8 cellular contexts compared by ENCODE assay signal in genomic region chr1:150971583-150972416, GRCh38. TPM values are rescaled to one million over a fixed set of nuclear protein-coding genes. Genes with fewer than 3 reads are reported as not detected.
DNase-seq lines count a peak whose midpoint lies in the region; ATAC-seq and TF ChIP-seq lines count a peak whose summit lies in the region.

No MANE protein-coding gene starts in this region.

- peaks cover 3% of the 10 kb centered on the region; the same call in 1 of the 2 replicates for H4K20me1 ChIP-seq in DOHH2 (ENCODE audit: control insufficient read depth, insufficient read depth, low read depth, low read length)
- 0 out of 2 replicates have a peak, but pooled peaks cover 8% of the 10 kb centered on the region for H4K20me1 ChIP-seq in PC-9 (ENCODE audit: insufficient read depth)

- H3K4me3 ChIP-seq in DOHH2 (ENCODE audit: low read length) (peak overlapping the region; percentile 90), PC-9 (0 out of 2 replicates have a peak overlapping the region, but pooled peaks have one; percentile 21), epithelial cell of proximal tubule (ENCODE audit: low read depth, low read length) (peak overlapping the region; percentile 83), neutrophil (ENCODE audit: low read depth in 1 of 2, low read length in 1 of 2) (peak overlapping the region; percentile 18 to 90)

- H3K9me3 ChIP-seq in DOHH2 (ENCODE audit: control insufficient read depth, insufficient read depth, low read length), result no peaks in the 10 kb centered on the region
- no peaks in the 10 kb centered on the region for H3K9me3 ChIP-seq in PC-9 (ENCODE audit: insufficient read depth, low read depth)
- H3K9me3 ChIP-seq in neutrophil, result no peaks in the 10 kb centered on the region

- H3K4me2 ChIP-seq in DOHH2 (ENCODE audit: low read length) (peak overlapping the region; percentile 84), PC-9 (peak overlapping the region; percentile 99; the same call in 1 of the 2 replicates)

- no peaks in the 10 kb centered on the region for H3K27me3 ChIP-seq in DOHH2 (ENCODE audit: control insufficient read depth, low read length)
- H3K27me3 ChIP-seq in PC-9 (ENCODE audit: insufficient read depth, low read depth), result no peaks in the 10 kb centered on the region
- no peaks in the 10 kb centered on the region for H3K27me3 ChIP-seq in neutrophil

- peak; percentile 26 for TF ChIP-seq CTCF in DOHH2 (IDR thresholded peaks at IDR 0.05; ENCODE audit: low read depth, low read length, poor library complexity, severe bottlenecking)
- TF ChIP-seq CTCF in PC-9 (conservative IDR thresholded peaks at IDR 0.05), result no peak
- TF ChIP-seq CTCF in epithelial cell of proximal tubule (conservative IDR thresholded peaks at IDR 0.05; ENCODE audit: low read depth, low read length), result peak; percentile 29
- no peak for TF ChIP-seq CTCF in neutrophil (IDR thresholded peaks at IDR 0.05)

- no TSS peak for BruUV-seq in PC-9 (replicated peaks; lab: Mats Ljungman, UMichigan)

- POLR2A ChIA-PET in PC-9 (lab: Charles Lee; ENCODE audit: unreplicated experiment), result interaction anchor here (0.6 kb wide), 1 partner anchor 9 kb away, joined by 5 read pairs; no protein-coding TSS in a partner anchor

- intact Hi-C loops in PC-9 (cut with micrococcal nuclease; ENCODE audit: unreplicated experiment), result loop anchor here (1.0 to 10.0 kb wide), 3 partner anchors 11 to 717 kb away; partner anchors contain the start of genes ANXA9, CA14 and ENSA

- no peak for DNase-seq in PC-9
- DNase-seq in epithelial cell of proximal tubule (ENCODE audit: low read depth), result no peak
- no peak for DNase-seq in NCI-H510A treated with DMSO at 0.1 percent for 48 hours (lab: John Stamatoyannopoulos, UW)
- no peak for DNase-seq in NCI-H1048 (lab: John Stamatoyannopoulos, UW)
- DNase-seq in LoVo (ENCODE audit: low spot score), result no peak

- CTCF ChIA-PET in PC-9 (lab: Charles Lee), result no interaction called here

- no peaks in the 10 kb centered on the region for H3K9me2 ChIP-seq in DOHH2 (replicated peaks; ENCODE audit: control insufficient read depth, low read length)
- no peaks in the 10 kb centered on the region for H3K9me2 ChIP-seq in PC-9 (ENCODE audit: insufficient read depth)

- no peak for ATAC-seq in GM18517 (IDR thresholded peaks at IDR 0.05; ENCODE audit: unreplicated experiment)

- H3K79me2 ChIP-seq in DOHH2 (ENCODE audit: control insufficient read depth, low read length) (peaks cover 72% of the 10 kb centered on the region), PC-9 (ENCODE audit: low read depth) (peaks cover 48% of the 10 kb centered on the region)

- H3K27ac ChIP-seq in DOHH2 (ENCODE audit: low read depth, low read length) (no peak overlapping the region), PC-9 (no peak overlapping the region), neutrophil (peak overlapping the region; percentile 97)

- H3K36me3 ChIP-seq in DOHH2 (ENCODE audit: control insufficient read depth, low read length), result peaks cover 59% of the 10 kb centered on the region
- H3K36me3 ChIP-seq in PC-9 (ENCODE audit: low read depth), result peaks cover 8% of the 10 kb centered on the region; the same call in 1 of the 2 replicates
- peaks cover 24% of the 10 kb centered on the region for H3K36me3 ChIP-seq in neutrophil

- H3K4me1 ChIP-seq in DOHH2 (ENCODE audit: control insufficient read depth, low read length) (peaks cover 37% of the 10 kb centered on the region), PC-9 (replicated peaks; ENCODE audit: insufficient read depth) (peaks cover 41% of the 10 kb centered on the region), neutrophil (ENCODE audit: control insufficient read depth in 1 of 2, insufficient read depth in 1 of 2, low read depth in 1 of 2, low read length in 1 of 2) (peaks cover 50 to 58% of the 10 kb centered on the region in 2 experiments)

- H3F3A ChIP-seq in DOHH2 (ENCODE audit: control insufficient read depth, insufficient read depth), result peaks cover 7% of the 10 kb centered on the region
- peaks cover 21% of the 10 kb centered on the region for H3F3A ChIP-seq in PC-9 (ENCODE audit: insufficient read depth, low read depth)

- no peak overlapping the region for H2AFZ ChIP-seq in PC-9

RNA-seq across cellular contexts. Expression of gene CERS2, which starts 2.8 kb away (rescaled TPM):
- total RNA-seq in PC-9 (2021) (113 TPM in 2 replicates), epithelial cell of proximal tubule (96.1 and 165 TPM in 2 replicates)

RNA-seq across cellular contexts. Expression of gene ANXA9, which starts 10.3 kb away (rescaled TPM):
- total RNA-seq in PC-9 (2021) (10.6 and 12.9 TPM in 2 replicates), epithelial cell of proximal tubule (0.12 and 1.2 TPM in 2 replicates)

RNA-seq across cellular contexts. Expression of gene MINDY1, which starts 34.9 kb away (rescaled TPM):
- total RNA-seq in PC-9 (2021) (15.6 and 17.6 TPM in 2 replicates), epithelial cell of proximal tubule (13.0 and 14.6 TPM in 2 replicates)

RNA-seq across cellular contexts. Expression of gene PRUNE1, which starts 36.4 kb away (rescaled TPM):
- total RNA-seq in PC-9 (2021) (26.6 and 30.7 TPM in 2 replicates), epithelial cell of proximal tubule (14.8 and 15.2 TPM in 2 replicates)

RNA-seq across cellular contexts. Expression of gene SETDB1, which starts 45.6 kb away (rescaled TPM):
- total RNA-seq in PC-9 (2021) (45.6 and 51.1 TPM in 2 replicates), epithelial cell of proximal tubule (20.6 and 26.4 TPM in 2 replicates)

Comparison
In these comparisons a context has a peak if more than half of its experiments do, and no peak if none do; other contexts are left out.
1. H3K4me3 ChIP-seq: peak in every context shown above with its lines; median percentile 90 in DOHH2; 83 in epithelial cell of proximal tubule; 54 in neutrophil; 21 in PC-9.
2. CTCF ChIP-seq: peak in DOHH2 (single experiment) and epithelial cell of proximal tubule (single experiment); none in PC-9 (single experiment) and neutrophil (single experiment).